ENCODE assay signal across 13 cellular contexts in genomic region chr7:128247640-128248194, GRCh38. TPM values are rescaled to one million over a fixed set of nuclear protein-coding genes. Genes with fewer than 3 reads are reported as not detected.
DNase-seq lines count a peak whose midpoint lies in the region; ATAC-seq and TF ChIP-seq lines count a peak whose summit lies in the region.
"Had no signal": no experiment of that assay in that cellular context is flagged by ENCODE, and none has a peak within 500 bp of the region (broad histone marks: within the 10 kb centered on the region; RNA-seq: fewer than 3 reads in every experiment).

No MANE protein-coding gene starts in this region.

- DNase-seq in activated CD4-positive, alpha-beta T cell treated with anti-CD3 and anti-CD28 coated beads for 48 hours, result peak; percentile 13
- no peak for DNase-seq in activated CD4-positive, alpha-beta T cell treated with anti-CD3 and anti-CD28 coated beads, Interleukin-2, amount 10 ng/mL, durations not matched to agents 7 days and 5 days
- DNase-seq in NCI-H69 (lab: John Stamatoyannopoulos, UW) (peak; percentile 32), epithelial cell of esophagus (ENCODE audit: low read depth) (peak; percentile 75), stromal cell of bone marrow (ENCODE audit: low read depth) (peak; percentile 20), NCI-H1105 treated with DMSO at 0.1 percent for 48 hours (lab: John Stamatoyannopoulos, UW) (no peak), NCI-H1694 treated with DMSO at 0.1 percent for 48 hours (lab: John Stamatoyannopoulos, UW) (no peak)
- DNase-seq: activated naive CD4-positive, alpha-beta T cell treated with anti-CD3 and anti-CD28 coated beads, Interleukin-2, amount 50 U/mL, for 16 hours; cortex of kidney had no signal

- POLR2A ChIA-PET in activated CD4-positive, alpha-beta T cell treated with anti-CD3 and anti-CD28 coated beads, Interleukin-2, amount 10 ng/mL, durations not matched to agents 7 days and 5 days (lab: Charles Lee), result no interaction called here

- H3K4me3 Mint-ChIP-seq in activated CD4-positive, alpha-beta T cell treated with anti-CD3 and anti-CD28 coated beads, Interleukin-2, amount 10 ng/mL, durations not matched to agents 7 days and 5 days, result no peak overlapping the region

- H3K36me3 Mint-ChIP-seq in activated CD4-positive, alpha-beta T cell treated with anti-CD3 and anti-CD28 coated beads, Interleukin-2, amount 10 ng/mL, durations not matched to agents 7 days and 5 days (ENCODE audit: low read depth), result no peaks in the 10 kb centered on the region

- no peaks in the 10 kb centered on the region for H3K9me3 Mint-ChIP-seq in activated CD4-positive, alpha-beta T cell treated with anti-CD3 and anti-CD28 coated beads, Interleukin-2, amount 10 ng/mL, durations not matched to agents 7 days and 5 days

- no peak for TF ChIP-seq CTCF in epithelial cell of esophagus (IDR thresholded peaks at IDR 0.05; ENCODE audit: insufficient read depth, low read depth, low read length, missing control alignments)

- H3K4me3 ChIP-seq in epithelial cell of esophagus (ENCODE audit: low read length), result no peak overlapping the region

- H3K27ac Mint-ChIP-seq in activated CD4-positive, alpha-beta T cell treated with anti-CD3 and anti-CD28 coated beads, Interleukin-2, amount 10 ng/mL, durations not matched to agents 7 days and 5 days, result no peak overlapping the region

- CTCF ChIA-PET in activated CD4-positive, alpha-beta T cell treated with anti-CD3 and anti-CD28 coated beads, Interleukin-2, amount 10 ng/mL, durations not matched to agents 7 days and 5 days (lab: Charles Lee), result no interaction called here

- peaks cover 21% of the 10 kb centered on the region for H3K27me3 Mint-ChIP-seq in activated CD4-positive, alpha-beta T cell treated with anti-CD3 and anti-CD28 coated beads, Interleukin-2, amount 10 ng/mL, durations not matched to agents 7 days and 5 days

- H3K4me1 Mint-ChIP-seq in activated CD4-positive, alpha-beta T cell treated with anti-CD3 and anti-CD28 coated beads, Interleukin-2, amount 10 ng/mL, durations not matched to agents 7 days and 5 days, result no peaks in the 10 kb centered on the region

- ATAC-seq in HG02588 (IDR thresholded peaks at IDR 0.05; ENCODE audit: unreplicated experiment), result no peak
- ATAC-seq: left lobe of liver had no signal

RNA-seq across cellular contexts. Expression of gene LEP, which starts 6.6 kb away (rescaled TPM):
- not detected for total RNA-seq in activated CD4-positive, alpha-beta T cell treated with anti-CD3 and anti-CD28 coated beads, Interleukin-2, amount 10 ng/mL, durations not matched to agents 7 days and 5 days
- total RNA-seq: activated CD8-positive, alpha-beta memory T cell treated with anti-CD3 and anti-CD28 coated beads for 36 hours; glomerular endothelial cell; left lobe of liver had no signal

Comparison
In these comparisons a context has a peak if more than half of its experiments do, and no peak if none do; other contexts are left out.
1. DNase-seq: peak in activated CD4-positive, alpha-beta T cell treated with anti-CD3 and anti-CD28 coated beads for 48 hours (single experiment), NCI-H69 (single experiment), epithelial cell of esophagus (single experiment) and stromal cell of bone marrow (single experiment); none in activated CD4-positive, alpha-beta T cell treated with anti-CD3 and anti-CD28 coated beads, Interleukin-2, amount 10 ng/mL, durations not matched to agents 7 days and 5 days (single experiment), NCI-H1105 treated with DMSO at 0.1 percent for 48 hours (single experiment) and NCI-H1694 treated with DMSO at 0.1 percent for 48 hours (single experiment).